8 cellular contexts compared by ENCODE assay signal in the genomic region with DNA sequence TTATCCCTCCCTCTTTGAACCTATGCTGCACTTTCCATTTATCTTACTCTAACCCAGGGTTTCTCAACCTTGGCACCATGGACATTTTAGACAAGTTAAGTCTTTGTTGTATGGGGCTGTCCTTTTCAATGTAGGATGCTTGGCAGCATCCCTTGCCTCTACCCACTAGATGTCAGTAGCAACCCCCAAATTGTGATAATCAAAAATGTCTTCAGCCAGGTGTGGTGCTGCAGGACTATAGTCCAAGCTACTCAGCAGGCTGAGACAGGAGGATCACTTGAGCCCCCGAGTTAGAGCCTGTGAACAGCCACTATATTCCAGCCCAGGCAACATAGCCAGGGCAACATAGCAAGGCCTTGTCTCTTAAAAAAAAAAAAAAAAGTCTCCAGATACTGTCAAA. TPM values are rescaled to one million over a fixed set of nuclear protein-coding genes. Genes with fewer than 3 reads are reported as not detected.
DNase-seq lines count a peak whose midpoint lies in the region; ATAC-seq and TF ChIP-seq lines count a peak whose summit lies in the region.

No MANE protein-coding gene starts in this region.

- H3K4me3 ChIP-seq in BJ (ENCODE audit: low read depth, low read length) (no peak overlapping the region), HAP-1 (no peak overlapping the region), Panc1 (ENCODE audit: low read depth in 2 of 2, low read length in 2 of 2) (no peak overlapping the region)

- H3K36me3 ChIP-seq in BJ (ENCODE audit: control insufficient read depth, insufficient read depth, low read length) (no peaks in the 10 kb centered on the region), HAP-1 (replicated peaks) (no peaks in the 10 kb centered on the region; the same call in 1 of the 2 replicates), Panc1 (ENCODE audit: control insufficient read depth, insufficient read depth, low read length) (no peaks in the 10 kb centered on the region)

- BruUV-seq in Panc1 (replicated peaks; lab: Mats Ljungman, UMichigan) = no TSS peak

- H3K4me1 ChIP-seq in HAP-1 (peaks cover 44% of the 10 kb centered on the region), Panc1 (ENCODE audit: control insufficient read depth, insufficient read depth, low read length) (no peaks in the 10 kb centered on the region)

- H3K9me3 ChIP-seq in HAP-1 (no peaks in the 10 kb centered on the region), Panc1 (ENCODE audit: control insufficient read depth, insufficient read depth, low read depth, low read length) (no peaks in the 10 kb centered on the region)

- intact Hi-C loops in Panc1 (cut with micrococcal nuclease; ENCODE audit: unreplicated experiment) = loop anchor here (2.0 to 5.0 kb wide), 2 partner anchors 60 to 452 kb away; a partner anchor contains a TSS

- CTCF ChIA-PET in BJ (lab: Yijun Ruan, JAX) = interaction anchor here (0.6 to 1.6 kb wide), 3 partner anchors 58 to 337 kb away, joined by 3 to 7 read pairs (median 3); no protein-coding TSS in a partner anchor
- CTCF ChIA-PET in Panc1 (lab: Charles Lee) = no interaction called here

- ATAC-seq in Panc1 (peak; percentile 74), GM18511 (IDR thresholded peaks at IDR 0.05; ENCODE audit: unreplicated experiment) (no peak)

- POLR2A ChIA-PET in BJ (lab: Charles Lee) = no interaction called here
- POLR2A ChIA-PET in Panc1 (lab: Charles Lee) = no interaction called here

- H3K27me3 ChIP-seq in BJ (ENCODE audit: control insufficient read depth, insufficient read depth, low read length) (no peaks in the 10 kb centered on the region), HAP-1 (ENCODE audit: low read depth) (no peaks in the 10 kb centered on the region), Panc1 (ENCODE audit: control insufficient read depth, insufficient read depth, low read length) (peaks cover 7% of the 10 kb centered on the region)

- no peak overlapping the region for H3K27ac ChIP-seq in Panc1 (ENCODE audit: low read length)

- peak; percentile 56 for TF ChIP-seq CTCF in BJ (IDR thresholded peaks at IDR 0.05; ENCODE audit: insufficient read depth, low read depth, low read length)
- peak; percentile 62 for TF ChIP-seq CTCF in Panc1 (IDR thresholded peaks at IDR 0.05)

- DNase-seq in BJ (ENCODE audit: low read depth) (no peak), HAP-1 (ENCODE audit: low spot score in 2 of 2) (peak; percentile 55 to 70), Panc1 (ENCODE audit: low read depth, low spot score) (peak; percentile 2), iPS DF 19.7 (ENCODE audit: low read depth, low spot score) (peak; percentile 25), T-helper 2 cell (no peak), GM19240 (ENCODE audit: insufficient read length, low spot score) (no peak)
- no peak for DNase-seq in activated CD4-positive, alpha-beta T cell treated with anti-CD3 and anti-CD28 coated beads, Interleukin-2, amount 50 U/mL, for 1 hour

- in situ Hi-C loops in HAP-1 (cut with MboI; ENCODE audit: low sequenced_read_pairs) (no loop called here), Panc1 (cut with HindIII; ENCODE audit: low pct_unique_long_range_greater_than_20kb, low sequenced_read_pairs) (no loop called here)

RNA-seq across cellular contexts. Expression of a gene that starts 7.0 kb away (rescaled TPM):
- 1.5 and 4.1 TPM in 2 replicates for polyA plus RNA-seq in BJ (2011; rRNA removed)
- 1.7 and 2.0 TPM in 2 replicates for polyA minus RNA-seq in BJ (2011; rRNA and poly(A)+ RNA removed)
- 0.13 TPM for total RNA-seq in Panc1 (2021; ENCODE audit: unreplicated experiment)
- not detected for polyA plus RNA-seq in Panc1 (2012; ENCODE audit: insufficient read length)

RNA-seq across cellular contexts. Expression of a gene that starts 37.7 kb away (rescaled TPM):
- polyA plus RNA-seq in BJ (2011; rRNA removed) = not detected in 2 replicates
- polyA minus RNA-seq in BJ (2011; rRNA and poly(A)+ RNA removed) = not detected in 2 replicates
- not detected for total RNA-seq in Panc1 (2021; ENCODE audit: unreplicated experiment)
- polyA plus RNA-seq in Panc1 (2012; ENCODE audit: insufficient read length) = not detected

Comparison
In these comparisons a context has a peak if more than half of its experiments do, and no peak if none do; other contexts are left out.
1. DNase-seq: peak in HAP-1 (2 of 2), Panc1 (single experiment) and iPS DF 19.7 (single experiment); none in BJ (single experiment), T-helper 2 cell (0 of 5), activated CD4-positive, alpha-beta T cell treated with anti-CD3 and anti-CD28 coated beads, Interleukin-2, amount 50 U/mL, for 1 hour (single experiment) and GM19240 (single experiment).